In genomic region chr15:92901053-92901761, GRCh38 we compare ENCODE assay signal across 7 cellular contexts. TPM values are rescaled to one million over a fixed set of nuclear protein-coding genes. Genes with fewer than 3 reads are reported as not detected.
A peak's percentile ranks its signal among the peaks of the same experiment; 100 is the strongest.
DNase-seq lines count a peak whose midpoint lies in the region; ATAC-seq and TF ChIP-seq lines count a peak whose summit lies in the region.

No MANE protein-coding gene starts in this region.

- H3K4me1 Mint-ChIP-seq in GM23338 = peaks cover 24% of the 10 kb centered on the region

- peaks cover 13% of the 10 kb centered on the region for H3K27me3 Mint-ChIP-seq in GM23338 (ENCODE audit: insufficient read depth, low read depth, poor library complexity)

- WGBS in ovary, 3 donors = 0% methylated on average over 9 of the region's 9 CpGs

- H3K4me3 Mint-ChIP-seq in GM23338 = peak overlapping the region; percentile 80

- no peak for TF ChIP-seq POLR2A in ovary (IDR thresholded peaks at IDR 0.05)

- intact Hi-C loops in Panc1 (cut with micrococcal nuclease; ENCODE audit: unreplicated experiment) (no loop called here), ovary (cut with DNase I) (loop anchor here in 2 of 4 donors (2.0 to 5.0 kb wide), 2 partner anchors 18 to 94 kb away; no protein-coding TSS in a partner anchor)

- peaks cover 88% of the 10 kb centered on the region for H3K79me2 ChIP-seq in GM23338 (replicated peaks; ENCODE audit: insufficient read depth)

- BruUV-seq in Panc1 (replicated peaks; lab: Mats Ljungman, UMichigan) = TSS peak; percentile 66

- no peak overlapping the region for H2AFZ ChIP-seq in GM23338

- ATAC-seq in GM23338 (no peak), Panc1 (no peak)

- no peaks in the 10 kb centered on the region for H3K9me3 ChIP-seq in Panc1 (ENCODE audit: control insufficient read depth, insufficient read depth, low read depth, low read length)
- no peaks in the 10 kb centered on the region for H3K9me3 ChIP-seq in ovary

- TF ChIP-seq CTCF in GM23338 (conservative IDR thresholded peaks at IDR 0.05; ENCODE audit: low read depth in 2 of 2) = no peak
- no peak for TF ChIP-seq CTCF in Panc1 (IDR thresholded peaks at IDR 0.05)
- TF ChIP-seq CTCF in epithelial cell of esophagus (IDR thresholded peaks at IDR 0.05; ENCODE audit: insufficient read depth, low read depth, low read length, missing control alignments) = no peak
- TF ChIP-seq CTCF in ovary (IDR thresholded peaks at IDR 0.05) = no peak

- peak overlapping the region; percentile 99 for H3K27ac ChIP-seq in GM23338 (ENCODE audit: low read depth)
- peak overlapping the region; percentile 100 for H3K27ac ChIP-seq in Panc1 (ENCODE audit: low read length)
- H3K27ac ChIP-seq in ovary = peak overlapping the region; percentile 96 to 97

- no peaks in the 10 kb centered on the region for H3K27me3 ChIP-seq in GM23338 (ENCODE audit: insufficient read depth)
- no peaks in the 10 kb centered on the region for H3K27me3 ChIP-seq in Panc1 (ENCODE audit: control insufficient read depth, insufficient read depth, low read length)
- H3K27me3 ChIP-seq in ovary = no peaks in the 10 kb centered on the region

- H3F3A ChIP-seq in GM23338 (replicated peaks; ENCODE audit: low read depth) = peaks cover 9% of the 10 kb centered on the region; the same call in 1 of the 2 replicates

- H4K20me1 ChIP-seq in GM23338 (replicated peaks; ENCODE audit: insufficient read depth) = peaks cover 12% of the 10 kb centered on the region

- H3K4me3 ChIP-seq in GM23338 (peak overlapping the region; percentile 65), Panc1 (ENCODE audit: low read depth in 2 of 2, low read length in 2 of 2) (peak overlapping the region; percentile 68 to 71), epithelial cell of esophagus (ENCODE audit: low read length) (peak overlapping the region; percentile 87), ovary (peak overlapping the region; percentile 71)

- CTCF ChIA-PET in Panc1 (lab: Charles Lee) = no interaction called here

- H3K9me3 Mint-ChIP-seq in GM23338 = no peaks in the 10 kb centered on the region; the same call in 2 of the 3 replicates

- in situ Hi-C loops in Panc1 (cut with HindIII; ENCODE audit: low pct_unique_long_range_greater_than_20kb, low sequenced_read_pairs) = no loop called here

- peaks cover 17% of the 10 kb centered on the region for H3K4me1 ChIP-seq in GM23338 (ENCODE audit: insufficient read depth)
- H3K4me1 ChIP-seq in Panc1 (ENCODE audit: control insufficient read depth, insufficient read depth, low read length) = peaks cover 31% of the 10 kb centered on the region
- no peaks in the 10 kb centered on the region for H3K4me1 ChIP-seq in ovary (ENCODE audit: insufficient read depth)

- DNase-seq in GM23338 (ENCODE audit: low spot score) (no peak), Panc1 (ENCODE audit: low read depth, low spot score) (no peak), epithelial cell of esophagus (ENCODE audit: low read depth) (no peak), ovary (no peak), midbrain (lab: John Stamatoyannopoulos, UW) (no peak), NCI-H524 treated with DMSO at 0.1 percent for 48 hours (lab: John Stamatoyannopoulos, UW) (no peak)
- DNase-seq in stimulated activated CD4-positive, alpha-beta T cell treated with anti-CD3 and anti-CD28 coated beads, Interleukin-12 subunit alpha, Interleukin-12 subunit beta, amount 100 ng/mL, for 4 hours = no peak

- no peaks in the 10 kb centered on the region for H3K9me2 ChIP-seq in GM23338 (ENCODE audit: insufficient read depth)

- peak overlapping the region; percentile 84 for H3K4me2 ChIP-seq in GM23338

- TF ChIP-seq EP300 in ovary (IDR thresholded peaks at IDR 0.05) = no peak

- H3K36me3 ChIP-seq in GM23338 (ENCODE audit: insufficient read depth) (peaks cover 4% of the 10 kb centered on the region; the same call in 1 of the 2 replicates), Panc1 (ENCODE audit: control insufficient read depth, insufficient read depth, low read length) (peaks cover 54% of the 10 kb centered on the region), ovary (no peaks in the 10 kb centered on the region)

- H3K36me3 Mint-ChIP-seq in GM23338 (ENCODE audit: low read depth) = peaks cover 64% of the 10 kb centered on the region

- POLR2A ChIA-PET in Panc1 (lab: Charles Lee) = interaction anchor here (0.6 to 1.0 kb wide), 3 partner anchors 16 to 92 kb away, joined by 3 to 5 read pairs (median 5); no protein-coding TSS in a partner anchor

- H3K27ac Mint-ChIP-seq in GM23338 = peak overlapping the region; percentile 100

TF ChIP-seq in GM23338, 12 proteins besides CTCF, POLR2A, EP300 and RAD21:
- TF ChIP-seq NANOG (IDR thresholded peaks at IDR 0.05; ENCODE audit: borderline replicate concordance) (no peak), ZNF331 (CRISPR knock-in tag; IDR thresholded peaks at IDR 0.05; ENCODE audit: low read depth) (no peak), ZNF114 (CRISPR knock-in tag; IDR thresholded peaks at IDR 0.05) (no peak), ZNF462 (CRISPR knock-in tag; IDR thresholded peaks at IDR 0.05) (no peak)

RNA-seq across cellular contexts. Expression of gene CHD2, which starts 1.1 kb away (rescaled TPM):
- total RNA-seq in GM23338 (2014; rRNA removed; shearing (Covaris generic)) = 108 and 119 TPM in 2 replicates
- polyA plus RNA-seq in GM23338 (2016; fragmentation: Nextera tagmentation; extraction: Ambion mirVana) (112 and 130 TPM in 2 replicates), ovary (10 to 100 TPM; 43.6 to 73.9 TPM)
- total RNA-seq in Panc1 (2021; ENCODE audit: unreplicated experiment) (81.8 TPM), ovary (100 to 1,000 TPM in 4 of 7 donors, 10 to 100 TPM in 3; 83.8 to 146 (median 106) TPM)
- 43.9 TPM for polyA plus RNA-seq in Panc1 (2012; ENCODE audit: insufficient read length)
